Comparison of ENCODE assay signal across 1 cellular context in genomic region chr17:28053725-28054124, GRCh38.
TF ChIP-seq lines count a peak whose summit lies in the region.

No MANE protein-coding gene starts in this region.

TF ChIP-seq in liver, 16 proteins besides CTCF, POLR2A, EP300 and RAD21:
- no peak for TF ChIP-seq HNF4G (IDR thresholded peaks at IDR 0.05)
- no peak for TF ChIP-seq REST (IDR thresholded peaks at IDR 0.05)
- no peak for TF ChIP-seq EGR1 (IDR thresholded peaks at IDR 0.05; ENCODE audit: low read depth in 2 of 2)
